ENCODE assay signal across 8 cellular contexts in the genomic region with DNA sequence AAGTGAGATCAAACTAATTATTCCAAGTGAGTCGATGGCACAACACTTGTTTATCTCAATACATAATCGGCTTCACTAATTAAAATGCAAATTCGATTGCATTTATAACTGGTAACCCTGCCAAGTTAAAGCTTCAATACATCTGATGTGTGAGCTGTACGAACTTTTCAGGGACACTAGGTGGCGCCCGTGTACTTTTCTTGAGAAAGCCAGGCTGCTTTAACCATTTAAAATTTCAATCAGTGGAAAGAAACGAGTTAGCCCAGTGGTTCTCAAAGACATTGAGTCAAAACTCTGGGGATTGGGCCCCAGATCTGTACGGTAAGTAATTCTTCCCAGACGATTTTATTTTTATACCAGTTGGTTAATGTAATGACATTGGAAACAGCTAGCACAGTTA.
A peak's percentile ranks its signal among the peaks of the same experiment; 100 is the strongest.
DNase-seq lines count a peak whose midpoint lies in the region; ATAC-seq and TF ChIP-seq lines count a peak whose summit lies in the region.

No MANE protein-coding gene starts in this region.

- ATAC-seq in HG03196 (IDR thresholded peaks at IDR 0.05; ENCODE audit: unreplicated experiment) (peak; percentile 41), WTC11 (peak; percentile 74)

- H3K9me3 ChIP-seq in liver (ENCODE audit: control insufficient read depth in 4 of 4, low read length in 3 of 4): no peaks in the 10 kb centered on the region

- no peaks in the 10 kb centered on the region for H3K36me3 Mint-ChIP-seq in WTC11

- CTCF ChIA-PET in WTC11 (lab: Charles Lee): interaction anchor here (0.6 to 3.4 kb wide), 59 partner anchors 8 to 920 kb away, joined by 3 to 48 read pairs (median 6); a partner anchor contains a TSS

- under 1% methylated on average over 9 of the region's 9 CpGs for WGBS in liver

- no peaks in the 10 kb centered on the region for H3K4me1 ChIP-seq in liver (ENCODE audit: control insufficient read depth in 4 of 4, insufficient read depth in 4 of 4, low read length in 3 of 4)

- peak; percentile 80 for TF ChIP-seq CTCF in WTC11 (IDR thresholded peaks at IDR 0.05)
- TF ChIP-seq CTCF in liver (IDR thresholded peaks at IDR 0.05; ENCODE audit: low read depth, low read length, missing input control): peak; percentile 87

- H3K27me3 Mint-ChIP-seq in WTC11 (ENCODE audit: low read depth): no peaks in the 10 kb centered on the region

- peak; percentile 87 to 90 for TF ChIP-seq RAD21 in liver (IDR thresholded peaks at IDR 0.05)

- H3K27ac Mint-ChIP-seq in WTC11: no peak overlapping the region

- H3K4me3 Mint-ChIP-seq in WTC11: no peak overlapping the region

- H3K27me3 ChIP-seq in liver (ENCODE audit: control insufficient read depth in 4 of 4, insufficient read depth in 4 of 4, low read length in 3 of 4): no peaks in the 10 kb centered on the region

- peak; percentile 10 for DNase-seq in GF-D8 (lab: John Stamatoyannopoulos, UW)
- DNase-seq in NCI-H345 (lab: John Stamatoyannopoulos, UW): peak; percentile 83
- DNase-seq in WTC11 (ENCODE audit: low spot score): peak; percentile 61
- DNase-seq in cerebellum (ENCODE audit: low spot score): peak; percentile 73
- DNase-seq in stimulated activated CD8-positive, alpha-beta memory T cell treated with anti-CD3 and anti-CD28 coated beads, Interleukin-15, amount 100 ng/mL, for 1 hour (ENCODE audit: low read depth): peak; percentile 11
- no peak for DNase-seq in GOT3 (lab: John Stamatoyannopoulos, UW)

- POLR2A ChIA-PET in WTC11 (lab: Charles Lee): interaction anchor here (0.7 kb wide), 1 partner anchor 303 kb away, joined by 7 read pairs; no protein-coding TSS in a partner anchor

- peaks cover 8% of the 10 kb centered on the region for H3K9me3 Mint-ChIP-seq in WTC11

- H3K4me3 ChIP-seq in liver (ENCODE audit: low read depth in 1 of 3, low read length in 3 of 3): no peak overlapping the region

- H3K27ac ChIP-seq in liver (ENCODE audit: low read depth in 1 of 2, low read length in 2 of 2): no peak overlapping the region

- H3K4me1 Mint-ChIP-seq in WTC11: peaks cover 3% of the 10 kb centered on the region; the same call in 1 of the 2 replicates

- no peak overlapping the region for H3K9ac ChIP-seq in liver (ENCODE audit: low read depth in 1 of 2, low read length in 2 of 2)

- no peaks in the 10 kb centered on the region for H3K36me3 ChIP-seq in liver (ENCODE audit: control insufficient read depth in 4 of 4, insufficient read depth in 3 of 4, low read depth in 1 of 4, low read length in 3 of 4)

TF ChIP-seq in WTC11, 78 proteins besides CTCF, POLR2A, EP300 and RAD21:
- no peak for TF ChIP-seq ZNF317 (CRISPR knock-in tag; IDR thresholded peaks at IDR 0.05; ENCODE audit: borderline replicate concordance, low read depth)
- TF ChIP-seq PRRX2 (CRISPR knock-in tag; IDR thresholded peaks at IDR 0.05): no peak
- no peak for TF ChIP-seq ZNF232 (CRISPR knock-in tag; IDR thresholded peaks at IDR 0.05)
- TF ChIP-seq OVOL2 (CRISPR knock-in tag; IDR thresholded peaks at IDR 0.05; ENCODE audit: borderline replicate concordance): no peak
- TF ChIP-seq, protein P1, sequence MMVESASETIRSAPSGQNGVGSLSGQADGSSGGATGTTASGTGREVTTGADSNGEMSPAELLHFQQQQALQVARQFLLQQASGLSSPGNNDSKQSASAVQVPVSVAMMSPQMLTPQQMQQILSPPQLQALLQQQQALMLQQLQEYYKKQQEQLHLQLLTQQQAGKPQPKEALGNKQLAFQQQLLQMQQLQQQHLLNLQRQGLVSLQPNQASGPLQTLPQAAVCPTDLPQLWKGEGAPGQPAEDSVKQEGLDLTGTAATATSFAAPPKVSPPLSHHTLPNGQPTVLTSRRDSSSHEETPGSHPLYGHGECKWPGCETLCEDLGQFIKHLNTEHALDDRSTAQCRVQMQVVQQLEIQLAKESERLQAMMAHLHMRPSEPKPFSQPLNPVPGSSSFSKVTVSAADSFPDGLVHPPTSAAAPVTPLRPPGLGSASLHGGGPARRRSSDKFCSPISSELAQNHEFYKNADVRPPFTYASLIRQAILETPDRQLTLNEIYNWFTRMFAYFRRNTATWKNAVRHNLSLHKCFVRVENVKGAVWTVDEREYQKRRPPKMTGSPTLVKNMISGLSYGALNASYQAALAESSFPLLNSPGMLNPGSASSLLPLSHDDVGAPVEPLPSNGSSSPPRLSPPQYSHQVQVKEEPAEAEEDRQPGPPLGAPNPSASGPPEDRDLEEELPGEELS (CRISPR knock-in tag; IDR thresholded peaks at IDR 0.05): no peak
- no peak for TF ChIP-seq KAT7 (CRISPR knock-in tag; IDR thresholded peaks at IDR 0.05; ENCODE audit: borderline replicate concordance)
- TF ChIP-seq, protein P2, sequence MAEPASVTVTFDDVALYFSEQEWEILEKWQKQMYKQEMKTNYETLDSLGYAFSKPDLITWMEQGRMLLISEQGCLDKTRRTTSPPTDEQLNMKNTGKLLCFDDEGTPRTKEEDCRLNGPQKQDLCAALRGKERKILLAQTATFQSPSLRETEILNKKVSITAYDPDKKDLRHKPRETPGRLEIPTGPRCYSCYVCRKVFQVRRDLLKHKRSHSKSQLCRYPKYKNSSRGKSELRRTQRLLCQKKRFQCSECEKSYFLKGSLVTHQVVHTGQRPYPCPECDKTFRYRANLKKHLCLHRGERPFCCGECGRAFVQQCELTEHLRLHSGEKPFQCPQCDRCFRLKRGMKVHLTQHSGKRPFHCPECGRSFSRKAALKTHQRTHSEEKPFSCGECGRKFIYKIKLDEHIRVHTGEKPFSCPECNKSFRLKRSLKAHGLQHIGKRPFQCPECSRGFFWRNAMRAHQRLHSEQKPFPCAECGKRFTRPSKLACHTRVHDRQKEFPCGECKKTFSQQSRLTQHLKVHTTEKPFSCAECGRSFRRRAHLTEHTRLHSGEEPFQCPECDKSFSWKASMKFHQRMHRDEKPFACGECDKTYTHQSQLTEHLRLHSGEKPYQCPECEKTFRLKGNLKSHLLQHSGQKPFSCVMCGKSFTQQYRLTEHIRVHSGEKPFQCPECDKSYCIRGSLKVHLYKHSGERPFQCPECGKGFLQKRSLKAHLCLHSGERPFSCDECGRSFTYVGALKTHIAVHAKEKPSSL (CRISPR knock-in tag; conservative IDR thresholded peaks at IDR 0.05): no peak

TF ChIP-seq in liver, 16 proteins besides CTCF, POLR2A, EP300 and RAD21:
- TF ChIP-seq JUND (IDR thresholded peaks at IDR 0.05): no peak
- TF ChIP-seq GABPA (IDR thresholded peaks at IDR 0.05 in 1 of 2, conservative IDR thresholded peaks at IDR 0.05 in 1 of 2): no peak
- TF ChIP-seq, protein P3, sequence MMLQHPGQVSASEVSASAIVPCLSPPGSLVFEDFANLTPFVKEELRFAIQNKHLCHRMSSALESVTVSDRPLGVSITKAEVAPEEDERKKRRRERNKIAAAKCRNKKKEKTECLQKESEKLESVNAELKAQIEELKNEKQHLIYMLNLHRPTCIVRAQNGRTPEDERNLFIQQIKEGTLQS (IDR thresholded peaks at IDR 0.05): no peak
- no peak for TF ChIP-seq TAF1 (conservative IDR thresholded peaks at IDR 0.05)
- TF ChIP-seq YY1 (IDR thresholded peaks at IDR 0.05): no peak
- TF ChIP-seq RXRA (IDR thresholded peaks at IDR 0.05): no peak
- TF ChIP-seq, protein P4, sequence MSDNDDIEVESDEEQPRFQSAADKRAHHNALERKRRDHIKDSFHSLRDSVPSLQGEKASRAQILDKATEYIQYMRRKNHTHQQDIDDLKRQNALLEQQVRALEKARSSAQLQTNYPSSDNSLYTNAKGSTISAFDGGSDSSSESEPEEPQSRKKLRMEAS (IDR thresholded peaks at IDR 0.05): no peak
- no peak for TF ChIP-seq HNF4G (IDR thresholded peaks at IDR 0.05)
TF ChIP-seq in liver: peak in this region for 0.
